8 cellular contexts compared by ENCODE assay signal in the genomic region with DNA sequence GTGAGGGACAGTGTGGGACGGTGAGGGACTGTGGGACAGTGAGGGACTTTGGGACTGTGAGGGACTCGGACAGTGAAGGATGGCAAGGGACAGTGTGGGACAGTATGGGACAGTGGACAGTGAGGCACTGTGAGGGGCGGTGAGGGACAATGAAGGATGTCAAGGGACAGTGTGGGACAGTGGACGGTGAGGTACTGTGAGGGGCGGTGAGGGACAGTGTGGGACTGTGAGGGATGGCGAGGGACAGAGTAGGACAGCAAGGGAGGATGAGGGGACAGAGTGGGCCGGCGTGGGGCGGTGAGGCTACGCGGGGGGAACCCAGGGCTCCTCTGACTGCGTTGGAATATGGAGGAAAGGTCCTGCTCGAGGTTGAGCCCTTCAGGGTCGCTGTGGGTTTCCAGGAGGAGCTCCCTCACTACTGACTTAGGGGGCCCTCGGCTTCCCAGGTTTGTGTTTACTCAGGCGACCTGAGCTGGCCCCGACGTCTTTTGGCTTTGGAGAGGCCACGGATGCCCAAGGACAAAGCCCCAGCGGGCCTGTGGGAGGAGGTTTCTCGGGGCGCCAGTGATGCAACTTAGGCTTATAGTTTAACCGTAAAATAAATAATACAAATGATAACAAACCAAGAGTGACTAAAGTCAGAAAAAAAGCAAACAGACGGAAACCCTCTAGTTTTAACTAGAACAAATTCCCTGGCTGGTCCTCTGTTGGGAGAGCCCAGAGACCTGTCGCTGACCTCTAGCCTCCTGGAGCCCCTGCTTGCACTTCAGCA. TPM values are rescaled to one million over a fixed set of nuclear protein-coding genes. Genes with fewer than 3 reads are reported as not detected.
DNase-seq lines count a peak whose midpoint lies in the region; ATAC-seq and TF ChIP-seq lines count a peak whose summit lies in the region.

No MANE protein-coding gene starts in this region.

- no peaks in the 10 kb centered on the region for H3K36me3 Mint-ChIP-seq in CD4-positive, CD25-positive, alpha-beta regulatory T cell

- no peak for DNase-seq in CD4-positive, CD25-positive, alpha-beta regulatory T cell
- peak; percentile 75 to 76 for DNase-seq in SJCRH30
- peak; percentile 57 for DNase-seq in fibroblast of peridontal ligament (ENCODE audit: extremely low read depth)
- no peak for DNase-seq in omental fat pad (ENCODE audit: low spot score)
- DNase-seq in DMS153 treated with DMSO at 0.1 percent for 48 hours (lab: John Stamatoyannopoulos, UW; ENCODE audit: unreplicated experiment) = no peak

- peaks cover 22% of the 10 kb centered on the region for H3K27me3 ChIP-seq in CD4-positive, CD25-positive, alpha-beta regulatory T cell (ENCODE audit: control insufficient read depth, insufficient read depth, low read length)
- no peaks in the 10 kb centered on the region for H3K27me3 ChIP-seq in SJCRH30

- H3K9me3 ChIP-seq in CD4-positive, CD25-positive, alpha-beta regulatory T cell (ENCODE audit: control insufficient read depth in 2 of 2, low read length in 2 of 2) = no peaks in the 10 kb centered on the region
- H3K9me3 ChIP-seq in SJCRH30 (replicated peaks) = no peaks in the 10 kb centered on the region

- peak overlapping the region; percentile 70 to 91 (median 84) for H3K4me3 Mint-ChIP-seq in CD4-positive, CD25-positive, alpha-beta regulatory T cell

- H3K36me3 ChIP-seq in CD4-positive, CD25-positive, alpha-beta regulatory T cell (ENCODE audit: control insufficient read depth, insufficient read depth, low read length) = no peaks in the 10 kb centered on the region
- H3K36me3 ChIP-seq in SJCRH30 = peaks cover 30% of the 10 kb centered on the region

- H3K4me1 ChIP-seq in CD4-positive, CD25-positive, alpha-beta regulatory T cell (ENCODE audit: control insufficient read depth, insufficient read depth, low read length, poor library complexity, severe bottlenecking) = peaks cover 19% of the 10 kb centered on the region
- H3K4me1 ChIP-seq in SJCRH30 = peaks cover 39% of the 10 kb centered on the region

- no peak for TF ChIP-seq CTCF in omental fat pad (IDR thresholded peaks at IDR 0.05)

- no peak overlapping the region for H3K27ac ChIP-seq in CD4-positive, CD25-positive, alpha-beta regulatory T cell (ENCODE audit: insufficient read depth, low read length, poor library complexity, severe bottlenecking)
- peak overlapping the region; percentile 99 for H3K27ac ChIP-seq in SJCRH30

- no peak overlapping the region for H3K4me3 ChIP-seq in CD4-positive, CD25-positive, alpha-beta regulatory T cell (ENCODE audit: low read depth, low read length)
- peak overlapping the region; percentile 88 for H3K4me3 ChIP-seq in SJCRH30

- peaks cover 5 to 13% (median 11%) of the 10 kb centered on the region in 4 donors for H3K4me1 Mint-ChIP-seq in CD4-positive, CD25-positive, alpha-beta regulatory T cell

- H3K27ac Mint-ChIP-seq in CD4-positive, CD25-positive, alpha-beta regulatory T cell = peak overlapping the region in 1 of 3 donors; percentile 93

- H3K27me3 Mint-ChIP-seq in CD4-positive, CD25-positive, alpha-beta regulatory T cell = peaks cover 55% of the 10 kb centered on the region

- H3K9me3 Mint-ChIP-seq in CD4-positive, CD25-positive, alpha-beta regulatory T cell = peaks cover 0 to 2% (median 0%) of the 10 kb centered on the region in 7 donors

- ATAC-seq in CD4-positive, CD25-positive, alpha-beta regulatory T cell (ENCODE audit: low read depth in 2 of 2) = no peak
- peak; percentile 6 for ATAC-seq in omental fat pad (ENCODE audit: low FRiP score)
- no peak for ATAC-seq in HG02610 (IDR thresholded peaks at IDR 0.05; ENCODE audit: unreplicated experiment)
- ATAC-seq in GM18907 (IDR thresholded peaks at IDR 0.05; ENCODE audit: unreplicated experiment) = no peak
- ATAC-seq in HG03175 (IDR thresholded peaks at IDR 0.05; ENCODE audit: unreplicated experiment) = no peak

RNA-seq across cellular contexts. Expression of a gene that starts 1.1 kb away (rescaled TPM):
- 5.8 TPM for total RNA-seq in CD4-positive, CD25-positive, alpha-beta regulatory T cell
- polyA plus RNA-seq in CD4-positive, CD25-positive, alpha-beta regulatory T cell = 1 to 10 TPM in 1 of 4 donors, under 1 TPM in 2, not detected in 1; 0.37 to 1.2 (median 0.75) TPM
- 197 and 220 TPM in 2 replicates for total RNA-seq in SJCRH30 (2014; rRNA removed; shearing (Covaris generic))
- 100 to 1,000 TPM; 108 to 313 (median 204) TPM for total RNA-seq in omental fat pad

Comparison
In these comparisons a context has a peak if more than half of its experiments do, and no peak if none do; other contexts are left out.
1. DNase-seq: peak in SJCRH30 (2 of 2) and fibroblast of peridontal ligament (single experiment); none in CD4-positive, CD25-positive, alpha-beta regulatory T cell (0 of 3), omental fat pad (single experiment) and DMS153 treated with DMSO at 0.1 percent for 48 hours (single experiment).
2. RNA of a gene that starts 1.1 kb away (total RNA-seq): 108 to 313 TPM in omental fat pad and 197 to 220 TPM in SJCRH30; 5.8 TPM in CD4-positive, CD25-positive, alpha-beta regulatory T cell (single experiment); every median in the first group is over 10 times any median in the second.